8 cellular contexts compared by ENCODE assay signal in genomic region chr1:208243851-208244583, GRCh38. TPM values are rescaled to one million over a fixed set of nuclear protein-coding genes. Genes with fewer than 3 reads are reported as not detected.
DNase-seq lines count a peak whose midpoint lies in the region; ATAC-seq and TF ChIP-seq lines count a peak whose summit lies in the region.

TSS of gene PLXNA2 (minus strand) at chr1:208244384. CDS start at chr1:208217922, 26,462 bp downstream.

- no peak for TF ChIP-seq CTCF in left lung (IDR thresholded peaks at IDR 0.05)

- ATAC-seq in HG02973 (IDR thresholded peaks at IDR 0.05; ENCODE audit: unreplicated experiment): peak; percentile 44
- ATAC-seq in left lung: peak; percentile 84
- ATAC-seq in GM21360 (IDR thresholded peaks at IDR 0.05; ENCODE audit: unreplicated experiment): no peak

- H3K36me3 ChIP-seq in left lung: no peaks in the 10 kb centered on the region

- H3K4me1 ChIP-seq in left lung: peaks cover 14 to 50% of the 10 kb centered on the region in 2 donors

- H3K9me3 ChIP-seq in left lung: no peaks in the 10 kb centered on the region

- peak within 1 kb of the TSS; percentile 70 to 89 for H3K27ac ChIP-seq in left lung

- H3K27me3 ChIP-seq in left lung: peaks cover 0 to 33% of the 10 kb centered on the region in 2 donors

- peak within 1 kb of the TSS; percentile 90 to 95 for H3K4me3 ChIP-seq in left lung

- intact Hi-C loops in left lung (cut with DNase I): loop anchor here in 1 of 2 donors (5.0 to 10.0 kb wide), 2 partner anchors 112 to 219 kb away; no protein-coding TSS in a partner anchor

- DNase-seq in DMS 273 treated with DMSO at 0.1 percent for 48 hours (lab: John Stamatoyannopoulos, UW) (peak; percentile 59), NCI-H510A treated with DMSO at 0.1 percent for 48 hours (lab: John Stamatoyannopoulos, UW) (peak; percentile 79), dermis blood vessel endothelial cell (peak; percentile 84), left lung (peak; percentile 90 to 97)
- peak; percentile 42 to 53 for DNase-seq in activated CD4-positive, alpha-beta T cell treated with anti-CD3 and anti-CD28 coated beads, Interleukin-2, amount 50 U/mL, for 4 hours
- DNase-seq in stimulated activated CD4-positive, alpha-beta T cell treated with anti-CD3 and anti-CD28 coated beads, Interleukin-4, amount 100 ng/mL, for 24 hours: peak; percentile 42

RNA-seq across cellular contexts. Expression of gene PLXNA2, which starts in this region (rescaled TPM):
- 54.8 and 95.8 TPM in 2 replicates for total RNA-seq in dermis blood vessel endothelial cell
- 10 to 100 TPM; 73.5 to 92.8 TPM for total RNA-seq in left lung

Comparison
In these comparisons a context has a peak if more than half of its experiments do, and no peak if none do; other contexts are left out.
1. DNase-seq: peak in every context shown above with its lines; median percentile 94 in left lung; 84 in dermis blood vessel endothelial cell; 79 in NCI-H510A treated with DMSO at 0.1 percent for 48 hours; 59 in DMS 273 treated with DMSO at 0.1 percent for 48 hours; 48 in activated CD4-positive, alpha-beta T cell treated with anti-CD3 and anti-CD28 coated beads, Interleukin-2, amount 50 U/mL, for 4 hours; 42 in stimulated activated CD4-positive, alpha-beta T cell treated with anti-CD3 and anti-CD28 coated beads, Interleukin-4, amount 100 ng/mL, for 24 hours.